Comparison of ENCODE assay signal across 23 cellular contexts in the genomic region with DNA sequence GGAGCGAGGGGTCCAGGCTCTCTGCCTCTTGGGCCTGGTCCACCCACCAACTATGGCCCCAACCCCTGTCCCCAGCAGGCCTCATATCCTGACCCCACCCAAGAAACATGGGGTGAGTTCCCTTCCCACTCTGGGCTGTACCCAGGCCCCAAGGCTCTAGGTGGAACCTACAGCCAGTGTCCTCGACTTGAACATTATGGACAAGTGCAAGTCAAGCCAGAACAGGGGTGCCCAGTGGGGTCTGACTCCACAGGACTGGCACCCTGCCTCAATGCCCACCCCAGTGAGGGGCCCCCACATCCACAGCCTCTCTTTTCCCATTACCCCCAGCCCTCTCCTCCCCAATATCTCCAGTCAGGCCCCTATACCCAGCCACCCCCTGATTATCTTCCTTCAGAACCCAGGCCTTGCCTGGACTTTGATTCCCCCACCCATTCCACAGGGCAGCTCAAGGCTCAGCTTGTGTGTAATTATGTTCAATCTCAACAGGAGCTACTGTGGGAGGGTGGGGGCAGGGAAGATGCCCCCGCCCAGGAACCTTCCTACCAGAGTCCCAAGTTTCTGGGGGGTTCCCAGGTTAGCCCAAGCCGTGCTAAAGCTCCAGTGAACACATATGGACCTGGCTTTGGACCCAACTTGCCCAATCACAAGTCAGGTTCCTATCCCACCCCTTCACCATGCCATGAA. TPM values are rescaled to one million over a fixed set of nuclear protein-coding genes. Genes with fewer than 3 reads are reported as not detected.
DNase-seq lines count a peak whose midpoint lies in the region; ATAC-seq and TF ChIP-seq lines count a peak whose summit lies in the region.
"Had no signal": no experiment of that assay in that cellular context is flagged by ENCODE, and none has a peak within 500 bp of the region (broad histone marks: within the 10 kb centered on the region; RNA-seq: fewer than 3 reads in every experiment).

No MANE protein-coding gene starts in this region.

- POLR2A ChIA-PET in HEK293 (lab: Yijun Ruan, JAX): no interaction called here

- H3K36me3 ChIP-seq in HEK293 (ENCODE audit: control insufficient read depth in 2 of 2, insufficient read depth in 1 of 2, low read length in 2 of 2) (no peaks in the 10 kb centered on the region), neutrophil (peaks cover 100% of the 10 kb centered on the region), suprapubic skin (peaks cover 5% of the 10 kb centered on the region), ovary (no peaks in the 10 kb centered on the region)
- H3K36me3 ChIP-seq: breast epithelium, thoracic aorta, uterus had no signal

- no peaks in the 10 kb centered on the region for H3K4me1 ChIP-seq in HEK293 (ENCODE audit: control insufficient read depth, insufficient read depth, low read length)
- H3K4me1 ChIP-seq in neutrophil (ENCODE audit: control insufficient read depth in 1 of 2, insufficient read depth in 1 of 2, low read depth in 1 of 2, low read length in 1 of 2): peaks cover 86 to 87% of the 10 kb centered on the region in 2 experiments
- H3K4me1 ChIP-seq in suprapubic skin: peaks cover 14% of the 10 kb centered on the region
- H3K4me1 ChIP-seq in ovary (ENCODE audit: insufficient read depth): peaks cover 5% of the 10 kb centered on the region

- CTCF ChIA-PET in HEK293 (lab: Yijun Ruan, JAX): interaction anchor here (1.2 kb wide), 1 partner anchor 13 kb away, joined by 6 read pairs; a partner anchor contains a TSS

- TF ChIP-seq POLR2A in suprapubic skin (IDR thresholded peaks at IDR 0.05) (no peak), ovary (IDR thresholded peaks at IDR 0.05) (no peak)

- H3K4me3 ChIP-seq in HEK293 (ENCODE audit: low read depth, low read length) (no peak overlapping the region), neutrophil (ENCODE audit: low read depth in 1 of 2, low read length in 1 of 2) (peak overlapping the region; percentile 48 to 97), suprapubic skin (no peak overlapping the region), ovary (no peak overlapping the region)
- H3K4me3 ChIP-seq: breast epithelium, thoracic aorta, uterus had no signal

- no peak overlapping the region for H3K4me3 Mint-ChIP-seq in CD14-positive monocyte
- no peak overlapping the region for H3K4me3 Mint-ChIP-seq in effector memory CD8-positive, alpha-beta T cell
- H3K4me3 Mint-ChIP-seq: activated CD4-positive, alpha-beta memory T cell treated with anti-CD3 and anti-CD28 coated beads for 36 hours; activated naive CD4-positive, alpha-beta T cell treated with anti-CD3 and anti-CD28 coated beads, Interleukin-2, amount 10 ng/mL, durations not matched to agents 7 days and 5 days had no signal

- H3K27ac ChIP-seq in HEK293 (ENCODE audit: extremely low read depth, low read depth, low read length) (no peak overlapping the region), neutrophil (peak overlapping the region; percentile 99), suprapubic skin (no peak overlapping the region), ovary (no peak overlapping the region)
- H3K27ac ChIP-seq: breast epithelium, thoracic aorta, uterus had no signal

- TF ChIP-seq CTCF in CD14-positive monocyte (IDR thresholded peaks at IDR 0.05) (no peak), HEK293 (tag by site-specific recombination; IDR thresholded peaks at IDR 0.05) (no peak), neutrophil (IDR thresholded peaks at IDR 0.05) (no peak), suprapubic skin (IDR thresholded peaks at IDR 0.05) (no peak), ovary (IDR thresholded peaks at IDR 0.05) (no peak)

- peaks cover 54% of the 10 kb centered on the region for H3K4me1 Mint-ChIP-seq in CD14-positive monocyte
- H3K4me1 Mint-ChIP-seq in effector memory CD8-positive, alpha-beta T cell (ENCODE audit: low read depth in 2 of 2): peaks cover 25 to 46% of the 10 kb centered on the region in 2 donors

- DNase-seq in CD14-positive monocyte (ENCODE audit: low spot score) (no peak), suprapubic skin (ENCODE audit: low spot score in 2 of 2) (no peak), ovary (no peak)
- no peak for DNase-seq in effector memory CD8-positive, alpha-beta T cell
- DNase-seq: activated CD4-positive, alpha-beta memory T cell treated with anti-CD3 and anti-CD28 coated beads for 36 hours; activated CD4-positive, alpha-beta T cell treated with anti-CD3 and anti-CD28 coated beads for 1 hour; activated naive CD4-positive, alpha-beta T cell treated with anti-CD3 and anti-CD28 coated beads, Interleukin-2, amount 10 ng/mL, durations not matched to agents 7 days and 5 days; COR-L47; NCI-H1436 treated with DMSO at 0.1 percent for 48 hours; NCI-H82; occipital lobe; SIG-M5; stimulated activated naive CD4-positive, alpha-beta T cell treated with Interleukin-2 at 50 U/mL for 16 hours; uterus had no signal

- H3K27me3 ChIP-seq in neutrophil: no peaks in the 10 kb centered on the region
- H3K27me3 ChIP-seq in suprapubic skin: peaks cover 33% of the 10 kb centered on the region
- no peaks in the 10 kb centered on the region for H3K27me3 ChIP-seq in ovary

- WGBS in suprapubic skin: 100% methylated on average over 3 of the region's 4 CpGs
- 80 to 93% (median 83%) methylated on average over 4 of the region's 4 CpGs for WGBS in ovary, 3 donors

- intact Hi-C loops in CD14-positive monocyte (cut with micrococcal nuclease) (loop anchor here in 1 of 2 donors (10.0 kb wide), 2 partner anchors 74 to 154 kb away; a partner anchor contains a TSS), ovary (cut with DNase I) (no loop called here)

- H3K36me3 Mint-ChIP-seq in CD14-positive monocyte: peaks cover 65 to 85% of the 10 kb centered on the region in 2 donors
- H3K36me3 Mint-ChIP-seq in effector memory CD8-positive, alpha-beta T cell (ENCODE audit: insufficient read depth): peaks cover 69% of the 10 kb centered on the region

- H3K27ac Mint-ChIP-seq in CD14-positive monocyte: peak overlapping the region in 5 of 7 donors; percentile 35 to 79 (median 68)
- H3K27ac Mint-ChIP-seq in effector memory CD8-positive, alpha-beta T cell: peak overlapping the region; percentile 84 to 90
- H3K27ac Mint-ChIP-seq: activated CD4-positive, alpha-beta memory T cell treated with anti-CD3 and anti-CD28 coated beads for 36 hours; activated naive CD4-positive, alpha-beta T cell treated with anti-CD3 and anti-CD28 coated beads, Interleukin-2, amount 10 ng/mL, durations not matched to agents 7 days and 5 days; IgD-negative memory B cell had no signal

- H3K9me3 Mint-ChIP-seq in CD14-positive monocyte: peaks cover 0 to 4% (median 0%) of the 10 kb centered on the region in 7 donors
- H3K9me3 Mint-ChIP-seq in effector memory CD8-positive, alpha-beta T cell: no peaks in the 10 kb centered on the region
- H3K9me3 Mint-ChIP-seq: activated CD4-positive, alpha-beta memory T cell treated with anti-CD3 and anti-CD28 coated beads for 36 hours; activated naive CD4-positive, alpha-beta T cell treated with anti-CD3 and anti-CD28 coated beads, Interleukin-2, amount 10 ng/mL, durations not matched to agents 7 days and 5 days; IgD-negative memory B cell had no signal

- H3K27me3 Mint-ChIP-seq in CD14-positive monocyte (ENCODE audit: low read depth in 3 of 3): peaks cover 0 to 3% (median 2%) of the 10 kb centered on the region in 3 donors
- no peaks in the 10 kb centered on the region for H3K27me3 Mint-ChIP-seq in effector memory CD8-positive, alpha-beta T cell
- H3K27me3 Mint-ChIP-seq: activated CD4-positive, alpha-beta memory T cell treated with anti-CD3 and anti-CD28 coated beads for 36 hours; activated naive CD4-positive, alpha-beta T cell treated with anti-CD3 and anti-CD28 coated beads, Interleukin-2, amount 10 ng/mL, durations not matched to agents 7 days and 5 days; IgD-negative memory B cell had no signal

- TF ChIP-seq EP300 in suprapubic skin (IDR thresholded peaks at IDR 0.05) (no peak), ovary (IDR thresholded peaks at IDR 0.05) (no peak)

- no peaks in the 10 kb centered on the region for H3K9me3 ChIP-seq in HEK293 (ENCODE audit: control insufficient read depth, insufficient read depth, low read depth, low read length)
- no peaks in the 10 kb centered on the region for H3K9me3 ChIP-seq in neutrophil
- H3K9me3 ChIP-seq in suprapubic skin: no peaks in the 10 kb centered on the region
- no peaks in the 10 kb centered on the region for H3K9me3 ChIP-seq in ovary
- H3K9me3 ChIP-seq: breast epithelium, thoracic aorta, uterus had no signal

- no peak for ATAC-seq in effector memory CD8-positive, alpha-beta T cell (replicated peaks)
- no peak for ATAC-seq in HG03442 (IDR thresholded peaks at IDR 0.05; ENCODE audit: unreplicated experiment)
- no peak for ATAC-seq in GM21723 (IDR thresholded peaks at IDR 0.05; ENCODE audit: unreplicated experiment)

RNA-seq across cellular contexts. Expression of a gene that starts 8.6 kb away (rescaled TPM):
- polyA plus RNA-seq in CD14-positive monocyte (100 to 1,000 TPM; 211 to 213 TPM), ovary (1 to 10 TPM; 2.6 to 9.5 TPM)
- total RNA-seq in suprapubic skin (1 to 10 TPM; 5.4 to 7.4 (median 5.9) TPM), ovary (1 to 10 TPM; 2.7 to 8.0 (median 4.2) TPM)
- polyA plus RNA-seq: keratinocyte had no signal

RNA-seq across cellular contexts. Expression of a gene that starts 11.5 kb away (rescaled TPM):
- not detected for polyA plus RNA-seq in CD14-positive monocyte
- total RNA-seq in suprapubic skin: 1 to 10 TPM in 2 of 4 donors, under 1 TPM in 1, not detected in 1; 0.51 to 2.9 (median 2.0) TPM
- total RNA-seq in ovary: 1 to 10 TPM in 2 of 7 donors, under 1 TPM in 4, not detected in 1; 0.48 to 4.1 (median 0.74) TPM
- 1 to 10 TPM; 2.2 to 4.1 TPM for polyA plus RNA-seq in ovary

RNA-seq across cellular contexts. Expression of a gene that starts 16.0 kb away (rescaled TPM):
- polyA plus RNA-seq in CD14-positive monocyte: not detected
- total RNA-seq in suprapubic skin: under 1 TPM in 1 of 4 donors, not detected in 3; 0.56 TPM
- not detected for total RNA-seq in ovary
- not detected for polyA plus RNA-seq in ovary
- total RNA-seq: breast epithelium, mesenteric fat pad, occipital lobe, thoracic aorta, uterus had no signal
- polyA plus RNA-seq: IgD-negative memory B cell, keratinocyte had no signal

RNA-seq across cellular contexts. Expression of a gene that starts 16.8 kb away (rescaled TPM):
- polyA plus RNA-seq in CD14-positive monocyte: 10 to 100 TPM; 63.5 to 79.8 TPM
- 100 to 1,000 TPM in 1 of 4 donors, 10 to 100 TPM in 3; 55.7 to 203 (median 79.7) TPM for total RNA-seq in suprapubic skin
- total RNA-seq in ovary: 100 to 1,000 TPM in 2 of 7 donors, 10 to 100 TPM in 5; 21.1 to 479 (median 66.4) TPM
- polyA plus RNA-seq in ovary: 10 to 100 TPM; 30.8 to 87.4 TPM

RNA-seq across cellular contexts. Expression of a gene that starts 36.5 kb away (rescaled TPM):
- polyA plus RNA-seq in CD14-positive monocyte (not detected), ovary (under 1 TPM; 0.07 to 0.12 TPM)
- total RNA-seq in suprapubic skin (not detected), ovary (under 1 TPM in 2 of 7 donors, not detected in 5; 0.12 to 0.27 TPM)
- total RNA-seq: activated CD4-positive, alpha-beta memory T cell treated with anti-CD3 and anti-CD28 coated beads for 36 hours; breast epithelium; mesenteric fat pad; occipital lobe; thoracic aorta; uterus had no signal
- polyA plus RNA-seq: IgD-negative memory B cell had no signal

Comparison
In these comparisons a context has a peak if more than half of its experiments do, and no peak if none do; other contexts are left out.
1. H3K4me3 ChIP-seq: peak in neutrophil (2 of 2); none in HEK293 (single experiment), suprapubic skin (single experiment) and ovary (single experiment).